18 cellular contexts compared by ENCODE assay signal in the genomic region with DNA sequence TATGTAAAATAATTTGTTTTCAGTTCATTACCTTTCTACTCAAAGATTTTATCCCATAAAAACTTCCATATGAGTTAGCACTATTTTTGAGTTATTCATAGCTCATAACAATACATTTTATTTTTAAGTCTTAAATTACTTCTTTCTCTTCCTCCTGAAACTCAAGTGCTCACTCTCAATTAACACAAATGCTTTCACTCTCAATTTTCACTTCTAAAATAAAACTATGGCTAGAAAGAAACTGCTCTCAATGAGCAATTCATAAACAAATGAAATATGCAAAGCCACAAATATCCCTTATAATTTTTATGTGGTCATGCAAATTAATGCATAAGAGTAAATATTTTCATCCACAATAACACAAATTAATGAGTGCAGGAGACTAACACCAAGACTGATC. TPM values are rescaled to one million over a fixed set of nuclear protein-coding genes. Genes with fewer than 3 reads are reported as not detected.
DNase-seq lines count a peak whose midpoint lies in the region; ATAC-seq lines count a peak whose summit lies in the region.
"Had no signal": no experiment of that assay in that cellular context is flagged by ENCODE, and none has a peak within 500 bp of the region (broad histone marks: within the 10 kb centered on the region; RNA-seq: fewer than 3 reads in every experiment).

No MANE protein-coding gene starts in this region.

- H3K4me3 Mint-ChIP-seq in activated naive CD4-positive, alpha-beta T cell treated with anti-CD3 and anti-CD28 coated beads, Interleukin-2, amount 50 U/mL, for 24 hours: peak overlapping the region; percentile 11
- H3K4me3 Mint-ChIP-seq in activated naive CD4-positive, alpha-beta T cell treated with anti-CD3 and anti-CD28 coated beads for 36 hours: no peak overlapping the region
- no peak overlapping the region for H3K4me3 Mint-ChIP-seq in activated naive CD8-positive, alpha-beta T cell treated with anti-CD3 and anti-CD28 coated beads for 36 hours
- no peak overlapping the region for H3K4me3 Mint-ChIP-seq in activated CD4-positive, alpha-beta T cell treated with anti-CD3 and anti-CD28 coated beads, Interleukin-2, amount 10 ng/mL, durations not matched to agents 24 days and 14 days
- H3K4me3 Mint-ChIP-seq: stimulated activated memory B cell treated with anti-CD40 and anti-IgM and Interleukin-4, amounts not matched to agents 10 μg/mL and 1 μg/mL and 100 μg/mL, for 72 hours had no signal

- intact Hi-C loops in activated naive CD4-positive, alpha-beta T cell treated with anti-CD3 and anti-CD28 coated beads for 36 hours (cut with micrococcal nuclease): loop anchor here (5.0 kb wide), 1 partner anchor 258 kb away; no protein-coding TSS in a partner anchor
- intact Hi-C loops in activated CD4-positive, alpha-beta T cell treated with anti-CD3 and anti-CD28 coated beads, Interleukin-2, amount 10 ng/mL, durations not matched to agents 24 days and 14 days (cut with micrococcal nuclease): no loop called here

- CTCF ChIA-PET in activated naive CD4-positive, alpha-beta T cell treated with anti-CD3 and anti-CD28 coated beads for 36 hours (lab: Charles Lee): interaction anchor here (0.7 kb wide), 1 partner anchor 45 kb away, joined by 3 read pairs; no protein-coding TSS in a partner anchor

- no peak overlapping the region for H3K27ac Mint-ChIP-seq in activated naive CD4-positive, alpha-beta T cell treated with anti-CD3 and anti-CD28 coated beads, Interleukin-2, amount 50 U/mL, for 24 hours
- H3K27ac Mint-ChIP-seq in activated naive CD4-positive, alpha-beta T cell treated with anti-CD3 and anti-CD28 coated beads for 36 hours: no peak overlapping the region
- peak overlapping the region; percentile 6 for H3K27ac Mint-ChIP-seq in activated naive CD8-positive, alpha-beta T cell treated with anti-CD3 and anti-CD28 coated beads for 36 hours
- H3K27ac Mint-ChIP-seq in activated CD4-positive, alpha-beta T cell treated with anti-CD3 and anti-CD28 coated beads, Interleukin-2, amount 10 ng/mL, durations not matched to agents 24 days and 14 days: no peak overlapping the region
- H3K27ac Mint-ChIP-seq: stimulated activated memory B cell treated with anti-CD40 and anti-IgM and Interleukin-4, amounts not matched to agents 10 μg/mL and 1 μg/mL and 100 μg/mL, for 72 hours had no signal

- DNase-seq in activated naive CD4-positive, alpha-beta T cell treated with anti-CD3 and anti-CD28 coated beads for 36 hours: no peak
- no peak for DNase-seq in activated naive CD8-positive, alpha-beta T cell treated with anti-CD3 and anti-CD28 coated beads for 36 hours
- no peak for DNase-seq in activated CD4-positive, alpha-beta T cell treated with anti-CD3 and anti-CD28 coated beads, Interleukin-2, amount 10 ng/mL, durations not matched to agents 24 days and 14 days
- DNase-seq in inferior parietal cortex (ENCODE audit: extremely low spot score) (no peak), NCI-H1436 treated with DMSO at 0.1 percent for 48 hours (lab: John Stamatoyannopoulos, UW) (no peak)
- DNase-seq: activated CD4-positive, alpha-beta T cell treated with anti-CD3 and anti-CD28 coated beads for 1 hour; activated CD8-positive, alpha-beta memory T cell treated with anti-CD3 and anti-CD28 coated beads, Interleukin-2, amount 50 U/mL, for 4 hours; effector CD8-positive, alpha-beta T cell; esophagus squamous epithelium; GDM1; left ventricle myocardium inferior; NCI-H774; stimulated activated CD4-positive, alpha-beta T cell treated with anti-CD3 and anti-CD28 coated beads, Interleukin-15, amount 100 ng/mL, for 24 hours had no signal

- no peaks in the 10 kb centered on the region for H3K36me3 Mint-ChIP-seq in activated naive CD4-positive, alpha-beta T cell treated with anti-CD3 and anti-CD28 coated beads, Interleukin-2, amount 50 U/mL, for 24 hours
- no peaks in the 10 kb centered on the region for H3K36me3 Mint-ChIP-seq in activated naive CD4-positive, alpha-beta T cell treated with anti-CD3 and anti-CD28 coated beads for 36 hours (ENCODE audit: low read depth)
- H3K36me3 Mint-ChIP-seq in activated naive CD8-positive, alpha-beta T cell treated with anti-CD3 and anti-CD28 coated beads for 36 hours: no peaks in the 10 kb centered on the region
- no peaks in the 10 kb centered on the region for H3K36me3 Mint-ChIP-seq in activated CD4-positive, alpha-beta T cell treated with anti-CD3 and anti-CD28 coated beads, Interleukin-2, amount 10 ng/mL, durations not matched to agents 24 days and 14 days (ENCODE audit: low read depth)
- H3K36me3 Mint-ChIP-seq: stimulated activated memory B cell treated with anti-CD40 and anti-IgM and Interleukin-4, amounts not matched to agents 10 μg/mL and 1 μg/mL and 100 μg/mL, for 72 hours had no signal

- ATAC-seq in GM21576 (IDR thresholded peaks at IDR 0.05; ENCODE audit: unreplicated experiment): peak; percentile 65
- peak; percentile 46 for ATAC-seq in HG03378 (IDR thresholded peaks at IDR 0.05; ENCODE audit: unreplicated experiment)
- ATAC-seq: SK-N-SH treated with all-trans-retinoic acid at 6 μM for 48 hours; stimulated activated memory B cell treated with anti-CD40 and anti-IgM and Interleukin-4, amounts not matched to agents 10 μg/mL and 1 μg/mL and 100 μg/mL, for 72 hours had no signal

- H3K27me3 Mint-ChIP-seq in activated naive CD4-positive, alpha-beta T cell treated with anti-CD3 and anti-CD28 coated beads, Interleukin-2, amount 50 U/mL, for 24 hours: no peaks in the 10 kb centered on the region
- H3K27me3 Mint-ChIP-seq in activated naive CD4-positive, alpha-beta T cell treated with anti-CD3 and anti-CD28 coated beads for 36 hours (ENCODE audit: low read depth): no peaks in the 10 kb centered on the region
- no peaks in the 10 kb centered on the region for H3K27me3 Mint-ChIP-seq in activated naive CD8-positive, alpha-beta T cell treated with anti-CD3 and anti-CD28 coated beads for 36 hours
- peaks cover 14% of the 10 kb centered on the region for H3K27me3 Mint-ChIP-seq in activated CD4-positive, alpha-beta T cell treated with anti-CD3 and anti-CD28 coated beads, Interleukin-2, amount 10 ng/mL, durations not matched to agents 24 days and 14 days

- peaks cover 29% of the 10 kb centered on the region for H3K4me1 Mint-ChIP-seq in activated naive CD4-positive, alpha-beta T cell treated with anti-CD3 and anti-CD28 coated beads, Interleukin-2, amount 50 U/mL, for 24 hours
- peaks cover 24% of the 10 kb centered on the region for H3K4me1 Mint-ChIP-seq in activated naive CD4-positive, alpha-beta T cell treated with anti-CD3 and anti-CD28 coated beads for 36 hours (ENCODE audit: low read depth)
- peaks cover 46% of the 10 kb centered on the region for H3K4me1 Mint-ChIP-seq in activated naive CD8-positive, alpha-beta T cell treated with anti-CD3 and anti-CD28 coated beads for 36 hours
- peaks cover 24% of the 10 kb centered on the region for H3K4me1 Mint-ChIP-seq in activated CD4-positive, alpha-beta T cell treated with anti-CD3 and anti-CD28 coated beads, Interleukin-2, amount 10 ng/mL, durations not matched to agents 24 days and 14 days

- no peaks in the 10 kb centered on the region for H3K9me3 Mint-ChIP-seq in activated naive CD4-positive, alpha-beta T cell treated with anti-CD3 and anti-CD28 coated beads, Interleukin-2, amount 50 U/mL, for 24 hours
- no peaks in the 10 kb centered on the region for H3K9me3 Mint-ChIP-seq in activated naive CD4-positive, alpha-beta T cell treated with anti-CD3 and anti-CD28 coated beads for 36 hours
- H3K9me3 Mint-ChIP-seq in activated naive CD8-positive, alpha-beta T cell treated with anti-CD3 and anti-CD28 coated beads for 36 hours: no peaks in the 10 kb centered on the region
- H3K9me3 Mint-ChIP-seq in activated CD4-positive, alpha-beta T cell treated with anti-CD3 and anti-CD28 coated beads, Interleukin-2, amount 10 ng/mL, durations not matched to agents 24 days and 14 days: no peaks in the 10 kb centered on the region
- H3K9me3 Mint-ChIP-seq: stimulated activated memory B cell treated with anti-CD40 and anti-IgM and Interleukin-4, amounts not matched to agents 10 μg/mL and 1 μg/mL and 100 μg/mL, for 72 hours had no signal

RNA-seq across cellular contexts. Expression of gene MAML3, which starts 38.8 kb away (rescaled TPM):
- total RNA-seq in activated naive CD4-positive, alpha-beta T cell treated with anti-CD3 and anti-CD28 coated beads for 36 hours: under 1 TPM; 0.52 to 0.76 TPM
- total RNA-seq in activated naive CD8-positive, alpha-beta T cell treated with anti-CD3 and anti-CD28 coated beads for 36 hours: 1 to 10 TPM; 2.1 to 2.3 TPM
- total RNA-seq in activated CD4-positive, alpha-beta T cell treated with anti-CD3 and anti-CD28 coated beads, Interleukin-2, amount 10 ng/mL, durations not matched to agents 24 days and 14 days: 0.52 and 0.54 TPM in 2 replicates
